1 cellular context compared by ENCODE assay signal in genomic region chr22:23250424-23251363, GRCh38.
TF ChIP-seq lines count a peak whose summit lies in the region.

No MANE protein-coding gene starts in this region.

TF ChIP-seq in K562, 482 proteins besides CTCF, POLR2A, EP300 and RAD21 (continued from another document):
- TF ChIP-seq ZNF785 (CRISPR knock-in tag; IDR thresholded peaks at IDR 0.05) (no peak), ZNF644 (tag; IDR thresholded peaks at IDR 0.05; ENCODE audit: low read depth) (no peak), GTF2A2 (tag; IDR thresholded peaks at IDR 0.05) (no peak), HMBOX1 (IDR thresholded peaks at IDR 0.05) (no peak), FOS (IDR thresholded peaks at IDR 0.05; ENCODE audit: extremely low read depth, insufficient read length) (no peak), ZFX (CRISPR knock-in tag; IDR thresholded peaks at IDR 0.05) (no peak), STAT6 (CRISPR knock-in tag; IDR thresholded peaks at IDR 0.05) (peak; percentile 18; the same call in 1 of the 2 replicates), RFX5 (IDR thresholded peaks at IDR 0.05; ENCODE audit: low read depth, low read length) (no peak), BRD4 (IDR thresholded peaks at IDR 0.05) (no peak), CHAMP1 (IDR thresholded peaks at IDR 0.05) (no peak), RBBP5 (IDR thresholded peaks at IDR 0.05; ENCODE audit: borderline replicate concordance, insufficient read depth, low read length, poor library complexity, severe bottlenecking) (no peak)
- TF ChIP-seq, protein P1, sequence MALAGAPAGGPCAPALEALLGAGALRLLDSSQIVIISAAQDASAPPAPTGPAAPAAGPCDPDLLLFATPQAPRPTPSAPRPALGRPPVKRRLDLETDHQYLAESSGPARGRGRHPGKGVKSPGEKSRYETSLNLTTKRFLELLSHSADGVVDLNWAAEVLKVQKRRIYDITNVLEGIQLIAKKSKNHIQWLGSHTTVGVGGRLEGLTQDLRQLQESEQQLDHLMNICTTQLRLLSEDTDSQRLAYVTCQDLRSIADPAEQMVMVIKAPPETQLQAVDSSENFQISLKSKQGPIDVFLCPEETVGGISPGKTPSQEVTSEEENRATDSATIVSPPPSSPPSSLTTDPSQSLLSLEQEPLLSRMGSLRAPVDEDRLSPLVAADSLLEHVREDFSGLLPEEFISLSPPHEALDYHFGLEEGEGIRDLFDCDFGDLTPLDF (CRISPR knock-in tag; IDR thresholded peaks at IDR 0.05): peak; percentile 17; the same call in 1 of the 2 replicates
